ENCODE assay signal across 34 cellular contexts in genomic region chrX:39501822-39502221, GRCh38.
"Had no signal": no experiment of that assay in that cellular context is flagged by ENCODE, and none has a peak within 500 bp of the region (broad histone marks: within the 10 kb centered on the region; RNA-seq: fewer than 3 reads in every experiment).

No MANE protein-coding gene starts in this region.

- H3K27ac Mint-ChIP-seq: activated CD4-positive, alpha-beta memory T cell treated with anti-CD3 and anti-CD28 coated beads, Interleukin-2, amount 10 ng/mL, durations not matched to agents 7 days and 5 days; activated CD4-positive, alpha-beta T cell treated with anti-CD3 and anti-CD28 coated beads for 36 hours; activated CD4-positive, alpha-beta T cell treated with anti-CD3 and anti-CD28 coated beads, Interleukin-2, amount 10 ng/mL, durations not matched to agents 7 days and 5 days; activated naive CD4-positive, alpha-beta T cell treated with anti-CD3 and anti-CD28 coated beads, Interleukin-2, amount 10 ng/mL, durations not matched to agents 7 days and 5 days; activated naive CD4-positive, alpha-beta T cell treated with anti-CD3 and anti-CD28 coated beads, Interleukin-2, amount 50 U/mL, for 24 hours; activated naive CD8-positive, alpha-beta T cell; activated naive CD8-positive, alpha-beta T cell treated with anti-CD3 and anti-CD28 coated beads, Interleukin-2, amount 10 ng/mL, durations not matched to agents 7 days and 5 days; activated naive CD8-positive, alpha-beta T cell treated with anti-CD3 and anti-CD28 coated beads, Interleukin-2, amount 50 U/mL, for 24 hours; activated T-helper 2 cell treated with anti-CD3 and anti-CD28 coated beads, Interferon-gamma antibody, Interleukin-2, Interleukin-4, amounts not matched to agents 10 μg/mL and 5 μg/mL and 100 μg/mL, durations not matched to agents 14 hours and 24 hours and 36 hours; T-cell; T-helper 17 cell; T-helper 2 cell treated with Interferon-gamma antibody and Interleukin-4, amounts not matched to agents 5 μg/mL and 100 μg/mL, for 36 hours had no signal

- H3K4me1 Mint-ChIP-seq: activated CD4-positive, alpha-beta memory T cell treated with anti-CD3 and anti-CD28 coated beads, Interleukin-2, amount 10 ng/mL, durations not matched to agents 7 days and 5 days; activated CD4-positive, alpha-beta T cell treated with anti-CD3 and anti-CD28 coated beads, Interleukin-2, amount 10 ng/mL, durations not matched to agents 7 days and 5 days; activated naive CD4-positive, alpha-beta T cell treated with anti-CD3 and anti-CD28 coated beads, Interleukin-2, amount 10 ng/mL, durations not matched to agents 7 days and 5 days; activated naive CD8-positive, alpha-beta T cell treated with anti-CD3 and anti-CD28 coated beads, Interleukin-2, amount 10 ng/mL, durations not matched to agents 7 days and 5 days; T-helper 17 cell had no signal

- H3K4me1 ChIP-seq: ascending aorta, body of pancreas, breast epithelium had no signal

- H3K9me3 ChIP-seq: ascending aorta, body of pancreas had no signal

- H3K27me3 Mint-ChIP-seq: activated CD4-positive, alpha-beta memory T cell treated with anti-CD3 and anti-CD28 coated beads, Interleukin-2, amount 10 ng/mL, durations not matched to agents 7 days and 5 days; activated CD4-positive, alpha-beta T cell treated with anti-CD3 and anti-CD28 coated beads for 36 hours; activated naive CD4-positive, alpha-beta T cell treated with anti-CD3 and anti-CD28 coated beads, Interleukin-2, amount 10 ng/mL, durations not matched to agents 7 days and 5 days; activated naive CD4-positive, alpha-beta T cell treated with anti-CD3 and anti-CD28 coated beads, Interleukin-2, amount 50 U/mL, for 24 hours; activated naive CD8-positive, alpha-beta T cell; activated naive CD8-positive, alpha-beta T cell treated with anti-CD3 and anti-CD28 coated beads, Interleukin-2, amount 10 ng/mL, durations not matched to agents 7 days and 5 days; activated naive CD8-positive, alpha-beta T cell treated with anti-CD3 and anti-CD28 coated beads, Interleukin-2, amount 50 U/mL, for 24 hours; T-helper 17 cell had no signal

- H3K4me3 ChIP-seq: ascending aorta, body of pancreas, breast epithelium had no signal

- H3K4me3 Mint-ChIP-seq: activated CD4-positive, alpha-beta memory T cell treated with anti-CD3 and anti-CD28 coated beads, Interleukin-2, amount 10 ng/mL, durations not matched to agents 7 days and 5 days; activated CD4-positive, alpha-beta T cell treated with anti-CD3 and anti-CD28 coated beads for 36 hours; activated CD4-positive, alpha-beta T cell treated with anti-CD3 and anti-CD28 coated beads, Interleukin-2, amount 10 ng/mL, durations not matched to agents 7 days and 5 days; activated naive CD4-positive, alpha-beta T cell treated with anti-CD3 and anti-CD28 coated beads, Interleukin-2, amount 10 ng/mL, durations not matched to agents 7 days and 5 days; activated naive CD4-positive, alpha-beta T cell treated with anti-CD3 and anti-CD28 coated beads, Interleukin-2, amount 50 U/mL, for 24 hours; activated naive CD8-positive, alpha-beta T cell; activated naive CD8-positive, alpha-beta T cell treated with anti-CD3 and anti-CD28 coated beads, Interleukin-2, amount 10 ng/mL, durations not matched to agents 7 days and 5 days; activated naive CD8-positive, alpha-beta T cell treated with anti-CD3 and anti-CD28 coated beads, Interleukin-2, amount 50 U/mL, for 24 hours; T-cell; T-helper 17 cell; T-helper 2 cell treated with Interferon-gamma antibody and Interleukin-4, amounts not matched to agents 5 μg/mL and 100 μg/mL, for 36 hours had no signal

- H3K9me3 Mint-ChIP-seq: activated CD4-positive, alpha-beta memory T cell treated with anti-CD3 and anti-CD28 coated beads, Interleukin-2, amount 10 ng/mL, durations not matched to agents 7 days and 5 days; activated naive CD4-positive, alpha-beta T cell treated with anti-CD3 and anti-CD28 coated beads, Interleukin-2, amount 10 ng/mL, durations not matched to agents 7 days and 5 days; activated naive CD4-positive, alpha-beta T cell treated with anti-CD3 and anti-CD28 coated beads, Interleukin-2, amount 50 U/mL, for 24 hours; activated naive CD8-positive, alpha-beta T cell treated with anti-CD3 and anti-CD28 coated beads, Interleukin-2, amount 10 ng/mL, durations not matched to agents 7 days and 5 days; activated T-helper 2 cell treated with anti-CD3 and anti-CD28 coated beads, Interferon-gamma antibody, Interleukin-2, Interleukin-4, amounts not matched to agents 10 μg/mL and 5 μg/mL and 100 μg/mL, durations not matched to agents 14 hours and 24 hours and 36 hours; T-cell; T-helper 2 cell treated with Interferon-gamma antibody and Interleukin-4, amounts not matched to agents 5 μg/mL and 100 μg/mL, for 36 hours had no signal

- ATAC-seq: activated CD4-positive, alpha-beta T cell treated with anti-CD3 and anti-CD28 coated beads for 36 hours; activated CD4-positive, CD25-positive, alpha-beta regulatory T cell treated with anti-CD3 and anti-CD28 coated beads, Interleukin-2, amount 50 U/mL, for 24 hours; activated naive CD8-positive, alpha-beta T cell treated with anti-CD3 and anti-CD28 coated beads, Interleukin-2, amount 50 U/mL, for 24 hours; body of pancreas; T-cell; T-helper 17 cell had no signal

- H3K36me3 ChIP-seq: ascending aorta, brain microvascular endothelial cell, breast epithelium had no signal

- H3K27me3 ChIP-seq: ascending aorta, body of pancreas, brain microvascular endothelial cell had no signal

- DNase-seq: activated CD4-positive, alpha-beta memory T cell treated with anti-CD3 and anti-CD28 coated beads, Interleukin-2, amount 10 ng/mL, durations not matched to agents 7 days and 5 days; activated CD4-positive, alpha-beta T cell treated with anti-CD3 and anti-CD28 coated beads for 1 hour; activated CD4-positive, alpha-beta T cell treated with anti-CD3 and anti-CD28 coated beads for 36 hours; activated CD4-positive, alpha-beta T cell treated with anti-CD3 and anti-CD28 coated beads for 48 hours; activated CD4-positive, alpha-beta T cell treated with anti-CD3 and anti-CD28 coated beads, Interleukin-2, amount 10 ng/mL, durations not matched to agents 7 days and 5 days; activated CD4-positive, alpha-beta T cell treated with anti-CD3 and anti-CD28 coated beads, Interleukin-2, amount 50 U/mL, for 48 hours; activated CD4-positive, CD25-positive, alpha-beta regulatory T cell; activated CD8-positive, alpha-beta memory T cell treated with anti-CD3 and anti-CD28 coated beads, Interleukin-2, amount 50 U/mL, for 4 hours; activated effector memory CD4-positive, alpha-beta T cell treated with Interleukin-2 at 50 U/mL for 16 hours; activated gamma-delta T cell; activated naive CD4-positive, alpha-beta T cell treated with anti-CD3 and anti-CD28 coated beads, Interleukin-2, amount 10 ng/mL, durations not matched to agents 7 days and 5 days; activated naive CD4-positive, alpha-beta T cell treated with Interleukin-2 at 50 U/mL for 16 hours; activated naive CD8-positive, alpha-beta T cell treated with anti-CD3 and anti-CD28 coated beads, Interleukin-2, amount 10 ng/mL, durations not matched to agents 7 days and 5 days; activated naive CD8-positive, alpha-beta T cell treated with anti-CD3 and anti-CD28 coated beads, Interleukin-2, amount 50 U/mL, for 24 hours; activated T-cell treated with anti-CD3 and anti-CD28 coated beads for 4 hours; activated T-cell treated with anti-CD3 and anti-CD28 coated beads, Interleukin-2, amount 50 U/mL, for 1 hour; activated T-cell treated with anti-CD3 and anti-CD28 coated beads, Interleukin-2, amount 50 U/mL, for 48 hours; amygdala; body of pancreas; brain microvascular endothelial cell; central memory CD4-positive, alpha-beta T cell; T-cell; T-helper 17 cell; T-helper 9 cell had no signal

- FAIRE-seq: colon, TTC549 had no signal

- H3K27ac ChIP-seq: ascending aorta, body of pancreas, brain microvascular endothelial cell, breast epithelium, VCaP had no signal

- H3K36me3 Mint-ChIP-seq: activated naive CD4-positive, alpha-beta T cell treated with anti-CD3 and anti-CD28 coated beads, Interleukin-2, amount 10 ng/mL, durations not matched to agents 7 days and 5 days; activated naive CD4-positive, alpha-beta T cell treated with anti-CD3 and anti-CD28 coated beads, Interleukin-2, amount 50 U/mL, for 24 hours; activated naive CD8-positive, alpha-beta T cell; activated naive CD8-positive, alpha-beta T cell treated with anti-CD3 and anti-CD28 coated beads, Interleukin-2, amount 10 ng/mL, durations not matched to agents 7 days and 5 days; T-cell had no signal
